Comparison of ENCODE assay signal across 8 cellular contexts in genomic region chr15:70299931-70300858, GRCh38.
A peak's percentile ranks its signal among the peaks of the same experiment; 100 is the strongest.
DNase-seq lines count a peak whose midpoint lies in the region; ATAC-seq and TF ChIP-seq lines count a peak whose summit lies in the region.

No MANE protein-coding gene starts in this region.

- CTCF ChIA-PET in Caco-2 (lab: Charles Lee), result no interaction called here

- no peak overlapping the region for H3K4me3 Mint-ChIP-seq in stimulated activated memory B cell treated with anti-CD40 and anti-IgM and Interleukin-4, amounts not matched to agents 10 μg/mL and 1 μg/mL and 100 μg/mL, for 72 hours
- no peak overlapping the region for H3K4me3 Mint-ChIP-seq in Caco-2 (ENCODE audit: unreplicated experiment)

- ATAC-seq in GM18861 (IDR thresholded peaks at IDR 0.05; ENCODE audit: unreplicated experiment) (peak; percentile 94), HG02970 (IDR thresholded peaks at IDR 0.05; ENCODE audit: low FRiP score, unreplicated experiment) (peak; percentile 86)
- peak; percentile 100 for ATAC-seq in stimulated activated memory B cell treated with anti-CD40 and anti-IgM and Interleukin-4, amounts not matched to agents 10 μg/mL and 1 μg/mL and 100 μg/mL, for 72 hours

- intact Hi-C loops in Caco-2 (cut with micrococcal nuclease; ENCODE audit: unreplicated experiment), result loop anchor here (10.0 kb wide), 1 partner anchor 55 kb away; no protein-coding TSS in a partner anchor

- H3K9me3 Mint-ChIP-seq in stimulated activated memory B cell treated with anti-CD40 and anti-IgM and Interleukin-4, amounts not matched to agents 10 μg/mL and 1 μg/mL and 100 μg/mL, for 72 hours, result no peaks in the 10 kb centered on the region
- H3K9me3 Mint-ChIP-seq in Caco-2 (ENCODE audit: unreplicated experiment), result no peaks in the 10 kb centered on the region

- no peaks in the 10 kb centered on the region for H3K36me3 ChIP-seq in Caco-2 (ENCODE audit: control insufficient read depth, insufficient read depth, low read length)
- H3K36me3 ChIP-seq in WERI-Rb-1, result no peaks in the 10 kb centered on the region

- no peaks in the 10 kb centered on the region for H3K4me1 ChIP-seq in Caco-2

- H3K4me3 ChIP-seq in Caco-2 (ENCODE audit: low read depth, low read length), result no peak overlapping the region
- no peak overlapping the region for H3K4me3 ChIP-seq in WERI-Rb-1 (ENCODE audit: low read depth, low read length)

- H3K27me3 ChIP-seq in Caco-2 (replicated peaks; ENCODE audit: control insufficient read depth, insufficient read depth, low read length), result no peaks in the 10 kb centered on the region
- no peaks in the 10 kb centered on the region for H3K27me3 ChIP-seq in WERI-Rb-1 (ENCODE audit: insufficient read depth, low read depth, severe bottlenecking)

- H3K27me3 Mint-ChIP-seq in stimulated activated memory B cell treated with anti-CD40 and anti-IgM and Interleukin-4, amounts not matched to agents 10 μg/mL and 1 μg/mL and 100 μg/mL, for 72 hours, result no peaks in the 10 kb centered on the region
- H3K27me3 Mint-ChIP-seq in Caco-2 (ENCODE audit: insufficient read depth, unreplicated experiment), result no peaks in the 10 kb centered on the region

- POLR2A ChIA-PET in Caco-2 (lab: Charles Lee), result no interaction called here

- peak overlapping the region; percentile 65 for H3K27ac Mint-ChIP-seq in stimulated activated memory B cell treated with anti-CD40 and anti-IgM and Interleukin-4, amounts not matched to agents 10 μg/mL and 1 μg/mL and 100 μg/mL, for 72 hours
- no peak overlapping the region for H3K27ac Mint-ChIP-seq in Caco-2 (ENCODE audit: unreplicated experiment)

- DNase-seq in T-helper 2 cell, result peak in 3 of 5 experiments; percentile 17 to 87 (median 72)
- DNase-seq in effector CD4-positive, alpha-beta T cell, result peak; percentile 29
- no peak for DNase-seq in Caco-2
- no peak for DNase-seq in WERI-Rb-1
- DNase-seq in HCEC 1CT, result no peak

- H3K9me3 ChIP-seq in Caco-2 (no peaks in the 10 kb centered on the region), WERI-Rb-1 (ENCODE audit: severe bottlenecking) (no peaks in the 10 kb centered on the region)

- TF ChIP-seq CTCF in Caco-2 (IDR thresholded peaks at IDR 0.05; ENCODE audit: insufficient read depth in 1 of 2, low read depth in 1 of 2, low read length in 1 of 2, severe bottlenecking in 1 of 2, unreplicated experiment in 1 of 2), result no peak
- TF ChIP-seq CTCF in WERI-Rb-1 (IDR thresholded peaks at IDR 0.05; ENCODE audit: low read depth, low read length), result no peak

- BruUV-seq in Caco-2 (replicated peaks; lab: Mats Ljungman, UMichigan), result no TSS peak

- no peaks in the 10 kb centered on the region for H3K36me3 Mint-ChIP-seq in stimulated activated memory B cell treated with anti-CD40 and anti-IgM and Interleukin-4, amounts not matched to agents 10 μg/mL and 1 μg/mL and 100 μg/mL, for 72 hours
- no peaks in the 10 kb centered on the region for H3K36me3 Mint-ChIP-seq in Caco-2 (ENCODE audit: insufficient read depth, unreplicated experiment)

- H3K27ac ChIP-seq in WERI-Rb-1, result no peak overlapping the region

- H3K4me1 Mint-ChIP-seq in stimulated activated memory B cell treated with anti-CD40 and anti-IgM and Interleukin-4, amounts not matched to agents 10 μg/mL and 1 μg/mL and 100 μg/mL, for 72 hours, result peaks cover 20% of the 10 kb centered on the region
- H3K4me1 Mint-ChIP-seq in Caco-2 (ENCODE audit: low read depth, unreplicated experiment), result no peaks in the 10 kb centered on the region

Comparison
In these comparisons a context has a peak if more than half of its experiments do, and no peak if none do; other contexts are left out.
1. DNase-seq: peak in T-helper 2 cell (3 of 5) and effector CD4-positive, alpha-beta T cell (single experiment); none in Caco-2 (0 of 2), WERI-Rb-1 (single experiment) and HCEC 1CT (single experiment).
2. Peak in every context shown above with its lines, with median percentiles within 50 percentile points of each other: ATAC-seq.